ENCODE assay signal across 1 cellular context in the genomic region with DNA sequence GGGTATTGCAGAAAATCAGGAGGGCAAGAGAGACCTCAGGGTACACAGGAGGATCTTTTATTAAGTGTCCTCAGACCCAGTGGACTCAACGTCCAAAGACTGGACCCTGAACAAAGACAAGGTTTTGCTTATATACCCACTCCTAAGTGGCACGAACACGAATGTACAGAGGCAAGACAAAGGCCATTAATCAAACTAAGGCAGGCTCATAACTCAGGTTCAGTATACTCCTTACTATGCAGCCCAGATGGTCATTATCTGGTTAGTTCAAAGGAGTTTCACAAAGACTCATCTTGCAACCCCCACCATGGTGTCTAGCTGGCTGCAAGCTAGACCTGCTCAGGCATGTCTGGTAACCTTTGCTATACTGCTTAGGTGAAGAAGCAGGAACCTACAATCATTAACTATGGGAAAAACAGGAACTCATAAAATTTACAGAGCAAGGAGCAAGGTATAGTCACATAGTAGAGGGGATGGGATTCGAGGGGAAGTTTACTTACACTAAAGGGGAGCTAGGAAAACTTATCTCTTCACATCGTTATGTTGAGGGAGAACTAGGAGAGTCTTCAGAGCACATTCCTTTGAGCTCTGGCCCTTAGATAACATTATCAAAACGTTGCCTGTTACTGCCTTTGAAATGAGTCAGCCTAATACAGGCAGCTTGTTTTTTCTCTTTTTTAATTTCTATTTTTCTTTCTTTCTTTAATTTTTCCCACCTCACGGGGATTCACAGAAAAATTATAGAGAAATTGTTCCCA.
TF ChIP-seq lines count a peak whose summit lies in the region.

No MANE protein-coding gene starts in this region.

TF ChIP-seq in IMR-90, 13 proteins besides CTCF, POLR2A, EP300 and RAD21 (continued from another document):
- TF ChIP-seq, protein P1, sequence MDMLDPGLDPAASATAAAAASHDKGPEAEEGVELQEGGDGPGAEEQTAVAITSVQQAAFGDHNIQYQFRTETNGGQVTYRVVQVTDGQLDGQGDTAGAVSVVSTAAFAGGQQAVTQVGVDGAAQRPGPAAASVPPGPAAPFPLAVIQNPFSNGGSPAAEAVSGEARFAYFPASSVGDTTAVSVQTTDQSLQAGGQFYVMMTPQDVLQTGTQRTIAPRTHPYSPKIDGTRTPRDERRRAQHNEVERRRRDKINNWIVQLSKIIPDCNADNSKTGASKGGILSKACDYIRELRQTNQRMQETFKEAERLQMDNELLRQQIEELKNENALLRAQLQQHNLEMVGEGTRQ (IDR thresholded peaks at IDR 0.05; ENCODE audit: low read depth, low read length) = no peak
- no peak for TF ChIP-seq RFX5 (IDR thresholded peaks at IDR 0.05; ENCODE audit: low read depth, low read length)
- TF ChIP-seq, protein P2, sequence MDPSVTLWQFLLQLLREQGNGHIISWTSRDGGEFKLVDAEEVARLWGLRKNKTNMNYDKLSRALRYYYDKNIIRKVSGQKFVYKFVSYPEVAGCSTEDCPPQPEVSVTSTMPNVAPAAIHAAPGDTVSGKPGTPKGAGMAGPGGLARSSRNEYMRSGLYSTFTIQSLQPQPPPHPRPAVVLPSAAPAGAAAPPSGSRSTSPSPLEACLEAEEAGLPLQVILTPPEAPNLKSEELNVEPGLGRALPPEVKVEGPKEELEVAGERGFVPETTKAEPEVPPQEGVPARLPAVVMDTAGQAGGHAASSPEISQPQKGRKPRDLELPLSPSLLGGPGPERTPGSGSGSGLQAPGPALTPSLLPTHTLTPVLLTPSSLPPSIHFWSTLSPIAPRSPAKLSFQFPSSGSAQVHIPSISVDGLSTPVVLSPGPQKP (IDR thresholded peaks at IDR 0.05; ENCODE audit: borderline replicate concordance, low read depth, low read length) = no peak
- no peak for TF ChIP-seq SMC3 (IDR thresholded peaks at IDR 0.05; ENCODE audit: low read depth, low read length)
